1 cellular context compared by ENCODE assay signal in the genomic region with DNA sequence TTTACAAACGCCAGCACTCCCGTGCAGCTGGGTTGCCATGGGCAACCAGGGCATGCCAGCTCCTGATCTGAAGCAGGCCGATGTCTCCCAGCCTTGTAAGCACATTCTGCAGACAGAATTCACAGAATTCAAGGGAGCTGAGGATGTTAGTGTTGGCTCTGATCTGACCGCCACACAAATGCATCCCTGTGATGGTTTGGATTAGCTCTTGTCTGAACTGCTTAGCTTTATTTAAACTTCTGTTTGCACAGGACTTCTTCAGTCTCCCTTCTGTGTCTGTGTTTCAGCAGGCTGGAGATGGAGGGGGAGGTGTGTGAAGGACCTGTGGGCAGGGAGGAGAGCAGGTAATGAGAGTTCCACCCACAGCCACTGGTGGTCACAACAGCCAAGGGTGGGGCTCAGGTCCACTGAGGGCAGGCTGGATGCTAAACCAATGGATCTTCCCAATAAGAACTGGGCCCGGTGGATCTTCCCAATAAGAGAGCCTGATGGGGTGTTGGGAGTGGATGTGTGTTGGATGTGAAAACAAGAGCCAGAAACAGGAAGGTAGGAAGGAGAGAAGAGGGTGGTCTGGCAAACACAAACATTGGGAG.
TF ChIP-seq lines count a peak whose summit lies in the region.

No MANE protein-coding gene starts in this region.

TF ChIP-seq in WTC11, 78 proteins besides CTCF, POLR2A, EP300 and RAD21 (continued from another document):
- TF ChIP-seq, protein P1, sequence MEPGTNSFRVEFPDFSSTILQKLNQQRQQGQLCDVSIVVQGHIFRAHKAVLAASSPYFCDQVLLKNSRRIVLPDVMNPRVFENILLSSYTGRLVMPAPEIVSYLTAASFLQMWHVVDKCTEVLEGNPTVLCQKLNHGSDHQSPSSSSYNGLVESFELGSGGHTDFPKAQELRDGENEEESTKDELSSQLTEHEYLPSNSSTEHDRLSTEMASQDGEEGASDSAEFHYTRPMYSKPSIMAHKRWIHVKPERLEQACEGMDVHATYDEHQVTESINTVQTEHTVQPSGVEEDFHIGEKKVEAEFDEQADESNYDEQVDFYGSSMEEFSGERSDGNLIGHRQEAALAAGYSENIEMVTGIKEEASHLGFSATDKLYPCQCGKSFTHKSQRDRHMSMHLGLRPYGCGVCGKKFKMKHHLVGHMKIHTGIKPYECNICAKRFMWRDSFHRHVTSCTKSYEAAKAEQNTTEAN (CRISPR knock-in tag; IDR thresholded peaks at IDR 0.05): no peak
- no peak for TF ChIP-seq ZNF396 (CRISPR knock-in tag; IDR thresholded peaks at IDR 0.05; ENCODE audit: borderline replicate concordance)
